In the genomic region with DNA sequence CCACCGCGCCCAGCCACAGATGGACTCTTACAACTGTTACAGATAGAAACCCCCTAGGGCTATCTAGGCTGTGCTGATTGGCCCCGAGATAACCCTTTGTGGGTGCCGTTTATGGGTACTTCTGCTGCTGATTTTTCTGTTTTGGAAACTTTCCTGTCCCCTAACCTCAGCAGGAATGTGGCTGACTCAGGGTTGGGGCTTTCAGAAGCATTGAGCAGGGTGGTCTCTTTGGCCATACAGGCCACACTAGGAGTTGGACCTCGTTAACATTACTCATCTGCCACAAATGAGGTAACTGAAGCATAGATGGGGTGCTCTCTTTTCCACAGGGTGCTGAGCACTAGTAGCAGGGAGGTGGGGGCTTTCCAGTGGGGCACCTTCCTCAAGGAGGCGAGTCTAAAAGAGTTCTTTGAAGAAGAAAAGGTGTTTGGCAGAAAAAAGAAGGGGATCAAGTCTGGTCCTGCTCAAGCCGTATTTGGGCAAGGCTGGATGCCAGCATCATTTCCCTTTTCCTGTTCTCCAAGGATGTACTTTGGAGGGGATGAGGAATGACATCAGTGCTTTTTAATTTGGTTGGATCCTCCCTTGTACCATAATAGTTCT, we compare ENCODE assay signal across 13 cellular contexts.
DNase-seq lines count a peak whose midpoint lies in the region; ATAC-seq lines count a peak whose summit lies in the region.
"Had no signal": no experiment of that assay in that cellular context is flagged by ENCODE, and none has a peak within 500 bp of the region (broad histone marks: within the 10 kb centered on the region; RNA-seq: fewer than 3 reads in every experiment).

No MANE protein-coding gene starts in this region.

- ATAC-seq in central memory CD8-positive, alpha-beta T cell (replicated peaks; ENCODE audit: extremely low read depth, poor library complexity, severe bottlenecking) = no peak
- ATAC-seq in stimulated activated effector memory CD8-positive, alpha-beta T cell treated with anti-CD3 and anti-CD28 coated beads, Interleukin-12 subunit alpha, Interleukin-12 subunit beta, amount 100 ng/mL, for 72 hours = peak; percentile 74
- no peak for ATAC-seq in HG02642 (IDR thresholded peaks at IDR 0.05; ENCODE audit: poor library complexity, unreplicated experiment)

- peak overlapping the region; percentile 83 for H3K4me3 Mint-ChIP-seq in central memory CD8-positive, alpha-beta T cell
- H3K4me3 Mint-ChIP-seq in stimulated activated effector memory CD8-positive, alpha-beta T cell treated with anti-CD3 and anti-CD28 coated beads, Interleukin-12 subunit alpha, Interleukin-12 subunit beta, amount 100 ng/mL, for 72 hours = peak overlapping the region; percentile 93
- H3K4me3 Mint-ChIP-seq: H9 had no signal

- H3K36me3 Mint-ChIP-seq in central memory CD8-positive, alpha-beta T cell (ENCODE audit: insufficient read depth) = peaks cover 54% of the 10 kb centered on the region
- peaks cover 100% of the 10 kb centered on the region for H3K36me3 Mint-ChIP-seq in stimulated activated effector memory CD8-positive, alpha-beta T cell treated with anti-CD3 and anti-CD28 coated beads, Interleukin-12 subunit alpha, Interleukin-12 subunit beta, amount 100 ng/mL, for 72 hours

- H3K27ac Mint-ChIP-seq in central memory CD8-positive, alpha-beta T cell (ENCODE audit: low read depth) = peak overlapping the region; percentile 94
- H3K27ac Mint-ChIP-seq in stimulated activated effector memory CD8-positive, alpha-beta T cell treated with anti-CD3 and anti-CD28 coated beads, Interleukin-12 subunit alpha, Interleukin-12 subunit beta, amount 100 ng/mL, for 72 hours = peak overlapping the region; percentile 99

- no peaks in the 10 kb centered on the region for H3K9me3 Mint-ChIP-seq in central memory CD8-positive, alpha-beta T cell
- H3K9me3 Mint-ChIP-seq in stimulated activated effector memory CD8-positive, alpha-beta T cell treated with anti-CD3 and anti-CD28 coated beads, Interleukin-12 subunit alpha, Interleukin-12 subunit beta, amount 100 ng/mL, for 72 hours = no peaks in the 10 kb centered on the region
- H3K9me3 Mint-ChIP-seq: H9 had no signal

- peak; percentile 66 for DNase-seq in activated CD8-positive, alpha-beta memory T cell treated with anti-CD3 and anti-CD28 coated beads for 24 hours
- no peak for DNase-seq in activated CD8-positive, alpha-beta memory T cell treated with anti-CD3 and anti-CD28 coated beads, Interleukin-2, amount 50 U/mL, for 4 hours
- DNase-seq in T1000 (lab: John Stamatoyannopoulos, UW) (peak; percentile 28), SIG-M5 treated with dmso at 0.1 percent for 504 hours (lab: John Stamatoyannopoulos, UW; ENCODE audit: unreplicated experiment) (no peak), anterior cingulate cortex (lab: John Stamatoyannopoulos, UW) (no peak)
- DNase-seq in central memory CD8-positive, alpha-beta T cell (ENCODE audit: low spot score in 2 of 2) = no peak
- DNase-seq in stimulated activated effector memory CD8-positive, alpha-beta T cell treated with anti-CD3 and anti-CD28 coated beads, Interleukin-12 subunit alpha, Interleukin-12 subunit beta, amount 100 ng/mL, for 72 hours (ENCODE audit: low spot score in 2 of 2) = peak in 1 of 2 donors; percentile 15
- DNase-seq: DMS79, H9, IMR-90, NCI-H1930, upper lobe of left lung had no signal

- no peaks in the 10 kb centered on the region for H3K27me3 Mint-ChIP-seq in central memory CD8-positive, alpha-beta T cell

- H3K4me1 Mint-ChIP-seq in central memory CD8-positive, alpha-beta T cell = peaks cover 48% of the 10 kb centered on the region
- H3K4me1 Mint-ChIP-seq in stimulated activated effector memory CD8-positive, alpha-beta T cell treated with anti-CD3 and anti-CD28 coated beads, Interleukin-12 subunit alpha, Interleukin-12 subunit beta, amount 100 ng/mL, for 72 hours = peaks cover 84% of the 10 kb centered on the region

Comparison
In these comparisons a context has a peak if more than half of its experiments do, and no peak if none do; other contexts are left out.
1. DNase-seq: peak in activated CD8-positive, alpha-beta memory T cell treated with anti-CD3 and anti-CD28 coated beads for 24 hours (single experiment) and T1000 (single experiment); none in activated CD8-positive, alpha-beta memory T cell treated with anti-CD3 and anti-CD28 coated beads, Interleukin-2, amount 50 U/mL, for 4 hours (single experiment), central memory CD8-positive, alpha-beta T cell (0 of 2), SIG-M5 treated with dmso at 0.1 percent for 504 hours (single experiment) and anterior cingulate cortex (0 of 58).